8 cellular contexts compared by ENCODE assay signal in genomic region chr20:9838378-9839295, GRCh38. TPM values are rescaled to one million over a fixed set of nuclear protein-coding genes. Genes with fewer than 3 reads are reported as not detected.
DNase-seq lines count a peak whose midpoint lies in the region; ATAC-seq and TF ChIP-seq lines count a peak whose summit lies in the region.

TSS of gene PAK5 (minus strand) at chr20:9839076. CDS start at chr20:9644328, 194,748 bp downstream.

- no peaks in the 10 kb centered on the region; the same call in 1 of the 2 replicates for H3F3A ChIP-seq in GM23338 (replicated peaks; ENCODE audit: low read depth)

- no peak for TF ChIP-seq EP300 in tibial nerve (IDR thresholded peaks at IDR 0.05)

- H3K4me1 Mint-ChIP-seq in GM23338 = peaks cover 11% of the 10 kb centered on the region
- H3K4me1 Mint-ChIP-seq in activated CD4-positive, alpha-beta T cell treated with anti-CD3 and anti-CD28 coated beads, Interleukin-2, amount 10 ng/mL, durations not matched to agents 7 days and 5 days = no peaks in the 10 kb centered on the region

- peak within 1 kb of the TSS; percentile 63; the same call in 1 of the 2 replicates for H3K27ac Mint-ChIP-seq in GM23338
- no peak within 1 kb of the TSS for H3K27ac Mint-ChIP-seq in activated CD4-positive, alpha-beta T cell treated with anti-CD3 and anti-CD28 coated beads, Interleukin-2, amount 10 ng/mL, durations not matched to agents 7 days and 5 days

- peak; percentile 90 for ATAC-seq in GM23338
- peak; percentile 91 to 92 for ATAC-seq in lower lobe of right lung

- peaks cover 22% of the 10 kb centered on the region for H3K27me3 ChIP-seq in GM23338 (ENCODE audit: insufficient read depth)
- H3K27me3 ChIP-seq in lower lobe of right lung (ENCODE audit: low read depth) = peaks cover 21% of the 10 kb centered on the region
- H3K27me3 ChIP-seq in tibial nerve = peaks cover 0 to 23% of the 10 kb centered on the region in 2 donors

- H3K9me2 ChIP-seq in GM23338 (ENCODE audit: insufficient read depth) = no peaks in the 10 kb centered on the region

- H3K4me2 ChIP-seq in GM23338 = peak within 1 kb of the TSS; percentile 96

- H3K4me3 ChIP-seq in GM23338 = peak within 1 kb of the TSS; percentile 80
- H3K4me3 ChIP-seq in lower lobe of right lung = peak within 1 kb of the TSS; percentile 48
- peak within 1 kb of the TSS in 1 of 4 donors; percentile 32 for H3K4me3 ChIP-seq in tibial nerve

- H3K27ac ChIP-seq in GM23338 (ENCODE audit: low read depth) = 0 out of 2 replicates have a peak within 1 kb of the TSS, but pooled peaks have one; percentile 37
- no peak within 1 kb of the TSS for H3K27ac ChIP-seq in lower lobe of right lung
- H3K27ac ChIP-seq in tibial nerve = no peak within 1 kb of the TSS

- H4K20me1 ChIP-seq in GM23338 (replicated peaks; ENCODE audit: insufficient read depth) = no peaks in the 10 kb centered on the region; the same call in 1 of the 2 replicates

- H3K9me3 ChIP-seq in lower lobe of right lung = no peaks in the 10 kb centered on the region
- peaks cover 0 to 11% (median 0%) of the 10 kb centered on the region in 4 donors for H3K9me3 ChIP-seq in tibial nerve

- no peaks in the 10 kb centered on the region for H3K36me3 Mint-ChIP-seq in GM23338 (ENCODE audit: low read depth)
- H3K36me3 Mint-ChIP-seq in activated CD4-positive, alpha-beta T cell treated with anti-CD3 and anti-CD28 coated beads, Interleukin-2, amount 10 ng/mL, durations not matched to agents 7 days and 5 days (ENCODE audit: low read depth) = no peaks in the 10 kb centered on the region

- H3K79me2 ChIP-seq in GM23338 (replicated peaks; ENCODE audit: insufficient read depth) = no peaks in the 10 kb centered on the region

- TF ChIP-seq CTCF in GM23338 (conservative IDR thresholded peaks at IDR 0.05; ENCODE audit: low read depth in 2 of 2) = no peak
- TF ChIP-seq CTCF in lower lobe of right lung (IDR thresholded peaks at IDR 0.05) = no peak
- TF ChIP-seq CTCF in tibial nerve (IDR thresholded peaks at IDR 0.05) = no peak

- no peak for TF ChIP-seq POLR2A in tibial nerve (IDR thresholded peaks at IDR 0.05)

- POLR2A ChIA-PET in activated CD4-positive, alpha-beta T cell treated with anti-CD3 and anti-CD28 coated beads, Interleukin-2, amount 10 ng/mL, durations not matched to agents 7 days and 5 days (lab: Charles Lee) = no interaction called here

- H3K9me3 Mint-ChIP-seq in GM23338 = no peaks in the 10 kb centered on the region
- H3K9me3 Mint-ChIP-seq in activated CD4-positive, alpha-beta T cell treated with anti-CD3 and anti-CD28 coated beads, Interleukin-2, amount 10 ng/mL, durations not matched to agents 7 days and 5 days = peaks cover 2% of the 10 kb centered on the region

- DNase-seq in GM23338 (ENCODE audit: low spot score) (peak; percentile 96), NCI-H345 (lab: John Stamatoyannopoulos, UW) (peak; percentile 99), dermis microvascular lymphatic vessel endothelial cell (ENCODE audit: low read depth in 2 of 2) (peak; percentile 7 to 23), lower lobe of right lung (peak; percentile 61), NCI-H226 (no peak), tibial nerve (ENCODE audit: low spot score in 2 of 2) (no peak)
- DNase-seq in NK-92 treated with Interleukin-12 subunit alpha and Interleukin-12 subunit beta, amount 100 ng/mL, for 24 hours (lab: John Stamatoyannopoulos, UW) = no peak
- DNase-seq in activated CD4-positive, alpha-beta T cell treated with anti-CD3 and anti-CD28 coated beads, Interleukin-2, amount 10 ng/mL, durations not matched to agents 7 days and 5 days = no peak

- peak within 1 kb of the TSS; percentile 78 for H3K4me3 Mint-ChIP-seq in GM23338
- H3K4me3 Mint-ChIP-seq in activated CD4-positive, alpha-beta T cell treated with anti-CD3 and anti-CD28 coated beads, Interleukin-2, amount 10 ng/mL, durations not matched to agents 7 days and 5 days = no peak within 1 kb of the TSS

- peaks cover 13% of the 10 kb centered on the region; the same call in 1 of the 2 replicates for H3K4me1 ChIP-seq in GM23338 (ENCODE audit: insufficient read depth)
- no peaks in the 10 kb centered on the region for H3K4me1 ChIP-seq in lower lobe of right lung
- H3K4me1 ChIP-seq in tibial nerve = peaks cover 0 to 18% (median 0%) of the 10 kb centered on the region in 4 donors

- no peaks in the 10 kb centered on the region for H3K36me3 ChIP-seq in GM23338 (ENCODE audit: insufficient read depth)
- no peaks in the 10 kb centered on the region for H3K36me3 ChIP-seq in lower lobe of right lung
- H3K36me3 ChIP-seq in tibial nerve = no peaks in the 10 kb centered on the region

- CTCF ChIA-PET in activated CD4-positive, alpha-beta T cell treated with anti-CD3 and anti-CD28 coated beads, Interleukin-2, amount 10 ng/mL, durations not matched to agents 7 days and 5 days (lab: Charles Lee) = no interaction called here

- peaks cover 11% of the 10 kb centered on the region for H3K27me3 Mint-ChIP-seq in GM23338 (ENCODE audit: insufficient read depth, low read depth, poor library complexity)
- peaks cover 18% of the 10 kb centered on the region for H3K27me3 Mint-ChIP-seq in activated CD4-positive, alpha-beta T cell treated with anti-CD3 and anti-CD28 coated beads, Interleukin-2, amount 10 ng/mL, durations not matched to agents 7 days and 5 days

- H2AFZ ChIP-seq in GM23338 = peak within 1 kb of the TSS; percentile 99

- WGBS in tibial nerve, 2 donors = 2% methylated on average over 49 to 52 of the region's 57 CpGs

- intact Hi-C loops in lower lobe of right lung (cut with DNase I) = no loop called here

TF ChIP-seq in GM23338, 12 proteins besides CTCF, POLR2A, EP300 and RAD21:
- TF ChIP-seq POLR2AphosphoS5 (IDR thresholded peaks at IDR 0.05; ENCODE audit: low read depth) = peak; percentile 44
- 0 out of 2 replicates have a peak, but pooled peaks have one; percentile 13 for TF ChIP-seq CREB1 (CRISPR knock-in tag; IDR thresholded peaks at IDR 0.05; ENCODE audit: low read depth)
- no peak for TF ChIP-seq EZH2phosphoT487 (IDR thresholded peaks at IDR 0.05; ENCODE audit: unreplicated experiment)
TF ChIP-seq in GM23338: peak in this region for 2.

RNA-seq across cellular contexts. Expression of gene PAK5, which starts in this region (rescaled TPM):
- 1.1 and 1.2 TPM in 2 replicates for total RNA-seq in GM23338 (2014; rRNA removed; shearing (Covaris generic))
- polyA plus RNA-seq in GM23338 (2016; fragmentation: Nextera tagmentation; extraction: Ambion mirVana) = 0.50 and 0.57 TPM in 2 replicates
- total RNA-seq in dermis microvascular lymphatic vessel endothelial cell (under 0.01 TPM in 2 replicates), lower lobe of right lung (0.21 TPM), tibial nerve (under 1 TPM in 1 of 4 donors, not detected in 3; 0.22 TPM)
- total RNA-seq in activated CD4-positive, alpha-beta T cell treated with anti-CD3 and anti-CD28 coated beads, Interleukin-2, amount 10 ng/mL, durations not matched to agents 7 days and 5 days = not detected

Comparison
In these comparisons a context has a peak if more than half of its experiments do, and no peak if none do; other contexts are left out.
1. Peak in DNase-seq in dermis microvascular lymphatic vessel endothelial cell; RNA of the gene not detected or under 1 TPM.
2. Peak in DNase-seq, ATAC-seq and H3K4me3 ChIP-seq in lower lobe of right lung; RNA of the gene not detected or under 1 TPM.
3. DNase-seq: peak in GM23338 (single experiment) and NCI-H345 (single experiment); none in NCI-H226 (single experiment), NK-92 treated with Interleukin-12 subunit alpha and Interleukin-12 subunit beta, amount 100 ng/mL, for 24 hours (single experiment), tibial nerve (0 of 2) and activated CD4-positive, alpha-beta T cell treated with anti-CD3 and anti-CD28 coated beads, Interleukin-2, amount 10 ng/mL, durations not matched to agents 7 days and 5 days (single experiment).